Comparison of ENCODE assay signal across 21 cellular contexts in the genomic region with DNA sequence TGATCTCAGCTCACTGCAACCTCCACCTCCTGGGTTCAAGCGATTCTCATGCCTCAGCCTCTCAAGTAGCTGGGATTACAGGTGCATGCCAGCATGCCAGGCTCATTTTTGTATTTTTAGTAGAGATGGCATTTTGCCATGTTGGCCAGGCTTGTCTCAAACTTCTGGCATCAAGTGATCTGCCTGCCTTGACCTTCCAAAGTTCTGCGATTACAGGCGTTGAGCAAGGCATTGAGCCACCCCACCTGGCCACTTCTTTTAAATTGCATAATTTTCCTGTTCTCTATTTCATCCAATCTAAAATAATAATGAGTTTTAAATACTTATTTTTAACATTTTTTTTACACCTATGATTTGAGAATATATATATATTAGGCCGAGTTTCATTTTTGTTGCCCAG.
"Had no signal": no experiment of that assay in that cellular context is flagged by ENCODE, and none has a peak within 500 bp of the region (broad histone marks: within the 10 kb centered on the region; RNA-seq: fewer than 3 reads in every experiment).

No MANE protein-coding gene starts in this region.

- H3K36me3 ChIP-seq: cardiac muscle cell, heart right ventricle, sigmoid colon, uterus had no signal

- H3K4me3 ChIP-seq: cardiac muscle cell, heart right ventricle, lung, sigmoid colon, smooth muscle cell, uterus had no signal

- H3K27me3 ChIP-seq: cardiac muscle cell, heart right ventricle, sigmoid colon, uterus had no signal

- H3K27ac ChIP-seq: cardiac muscle cell, heart right ventricle, sigmoid colon, uterus had no signal

- H3K4me1 ChIP-seq: heart right ventricle, uterus had no signal

- H3K9me3 ChIP-seq: heart right ventricle, sigmoid colon, uterus had no signal

- DNase-seq: activated CD4-positive, alpha-beta memory T cell treated with anti-CD3 and anti-CD28 coated beads for 36 hours; activated CD4-positive, alpha-beta T cell treated with anti-CD3 and anti-CD28 coated beads for 48 hours; activated naive CD4-positive, alpha-beta T cell treated with anti-CD3 and anti-CD28 coated beads for 36 hours; activated naive CD8-positive, alpha-beta T cell treated with anti-CD3 and anti-CD28 coated beads, Interleukin-2, amount 10 ng/mL, durations not matched to agents 7 days and 5 days; activated T-cell treated with anti-CD3 and anti-CD28 coated beads, Interleukin-2, amount 50 U/mL, for 48 hours; amygdala; erythroblast; foreskin fibroblast; left colon; naive B cell; nucleus accumbens; posterior cingulate gyrus; sigmoid colon; stimulated activated CD4-positive, alpha-beta T cell treated with anti-CD3 and anti-CD28 coated beads, Interleukin-15, amount 100 ng/mL, for 24 hours; trophoblast cell; uterus had no signal

- ATAC-seq: left colon; stimulated activated memory B cell treated with anti-CD40 and anti-IgM and Interleukin-4, amounts not matched to agents 10 μg/mL and 1 μg/mL and 100 μg/mL, for 72 hours had no signal
